23 cellular contexts compared by ENCODE assay signal in genomic region chr7:148676291-148676690, GRCh38.
"Had no signal": no experiment of that assay in that cellular context is flagged by ENCODE, and none has a peak within 500 bp of the region (broad histone marks: within the 10 kb centered on the region; RNA-seq: fewer than 3 reads in every experiment).

No MANE protein-coding gene starts in this region.

- DNase-seq: dermis blood vessel endothelial cell; effector CD8-positive, alpha-beta T cell; effector memory CD8-positive, alpha-beta T cell; endodermal cell; erythroblast; esophagus squamous epithelium; foreskin fibroblast; foreskin melanocyte; heart left ventricle; left cardiac atrium; left lung; left ventricle myocardium superior; lower lobe of right lung; mesendoderm; midbrain had no signal

- H3K27me3 ChIP-seq: esophagus squamous epithelium, heart left ventricle, hepatocyte, left lung had no signal

- H3K36me3 ChIP-seq: esophagus squamous epithelium, gastroesophageal sphincter, heart left ventricle, left lung, lower lobe of right lung had no signal

- H3K4me2 ChIP-seq: hepatocyte had no signal

- H3K27ac ChIP-seq: coronary artery, epithelial cell of prostate, esophagus squamous epithelium, gastroesophageal sphincter, heart left ventricle, hepatocyte, left lung, lower lobe of right lung had no signal

- H3K9me3 ChIP-seq: left lung, lower lobe of right lung had no signal

- H3K4me3 ChIP-seq: coronary artery, esophagus squamous epithelium, gastroesophageal sphincter, heart left ventricle, hepatocyte, left lung, lower lobe of right lung had no signal

- H3K79me2 ChIP-seq: hepatocyte had no signal

- FAIRE-seq: colon, endometrium, islet of Langerhans, keratinocyte had no signal

- H2AFZ ChIP-seq: hepatocyte had no signal

- H3K4me1 ChIP-seq: esophagus squamous epithelium, gastroesophageal sphincter, heart left ventricle, left lung, lower lobe of right lung had no signal
